In genomic region chr3:20185364-20185732, GRCh38 we compare ENCODE assay signal across 9 cellular contexts. TPM values are rescaled to one million over a fixed set of nuclear protein-coding genes. Genes with fewer than 3 reads are reported as not detected.
DNase-seq lines count a peak whose midpoint lies in the region; ATAC-seq, FAIRE-seq and TF ChIP-seq lines count a peak whose summit lies in the region.
"Had no signal": no experiment of that assay in that cellular context is flagged by ENCODE, and none has a peak within 500 bp of the region (broad histone marks: within the 10 kb centered on the region; RNA-seq: fewer than 3 reads in every experiment).

No MANE protein-coding gene starts in this region.

- H3K27ac ChIP-seq in PC-3 (ENCODE audit: low read length) (peak overlapping the region; percentile 66), pancreas (no peak overlapping the region)

- H3K36me3 ChIP-seq in PC-3 (ENCODE audit: low read depth, low read length) (peaks cover 15% of the 10 kb centered on the region), pancreas (no peaks in the 10 kb centered on the region)

- H3K27ac Mint-ChIP-seq in activated naive CD4-positive, alpha-beta T cell treated with anti-CD3 and anti-CD28 coated beads for 36 hours: no peak overlapping the region
- H3K27ac Mint-ChIP-seq in HFFc6 (no peak overlapping the region), endothelial cell (ENCODE audit: unreplicated experiment) (no peak overlapping the region)

- BruUV-seq in PC-3 (replicated peaks; lab: Mats Ljungman, UMichigan): no TSS peak

- peak; percentile 47 for DNase-seq in activated naive CD4-positive, alpha-beta T cell treated with anti-CD3 and anti-CD28 coated beads for 36 hours
- DNase-seq in activated naive CD4-positive, alpha-beta T cell (lab: John Stamatoyannopoulos, UW): no peak
- DNase-seq in HFFc6 (peak; percentile 10), PC-3 (peak; percentile 30), endothelial cell (ENCODE audit: low spot score) (peak; percentile 12), pancreas (no peak), 8988T (no peak)

- peaks cover 12% of the 10 kb centered on the region for H3K36me3 Mint-ChIP-seq in activated naive CD4-positive, alpha-beta T cell treated with anti-CD3 and anti-CD28 coated beads for 36 hours (ENCODE audit: low read depth)
- no peaks in the 10 kb centered on the region for H3K36me3 Mint-ChIP-seq in HFFc6 (ENCODE audit: low read depth)
- H3K36me3 Mint-ChIP-seq in endothelial cell (ENCODE audit: low read depth, unreplicated experiment): no peaks in the 10 kb centered on the region

- no peaks in the 10 kb centered on the region for H3K9me3 ChIP-seq in PC-3 (ENCODE audit: low read length)
- no peaks in the 10 kb centered on the region for H3K9me3 ChIP-seq in pancreas

- H3K9me3 Mint-ChIP-seq in activated naive CD4-positive, alpha-beta T cell treated with anti-CD3 and anti-CD28 coated beads for 36 hours: no peaks in the 10 kb centered on the region
- no peaks in the 10 kb centered on the region for H3K9me3 Mint-ChIP-seq in HFFc6
- no peaks in the 10 kb centered on the region for H3K9me3 Mint-ChIP-seq in endothelial cell (ENCODE audit: unreplicated experiment)

- H3K9ac ChIP-seq in PC-3 (ENCODE audit: low read length): peak overlapping the region; percentile 76

- H3K27me3 ChIP-seq in PC-3 (ENCODE audit: low read length): no peaks in the 10 kb centered on the region
- no peaks in the 10 kb centered on the region for H3K27me3 ChIP-seq in pancreas

- 11 to 13% methylated on average over 13 of the region's 13 CpGs for WGBS in pancreas, 2 donors

- H3F3A ChIP-seq in PC-3 (ENCODE audit: low read length, unreplicated experiment): no peaks in the 10 kb centered on the region

- ATAC-seq in PC-3: peak; percentile 35
- ATAC-seq in pancreas: no peak
- ATAC-seq in activated CD4-positive, CD25-positive, alpha-beta regulatory T cell treated with anti-CD3 and anti-CD28 coated beads, Interleukin-2, amount 50 U/mL, for 24 hours: no peak

- H3K79me2 ChIP-seq in PC-3 (ENCODE audit: low read length): peaks cover 34% of the 10 kb centered on the region

- intact Hi-C loops in activated naive CD4-positive, alpha-beta T cell treated with anti-CD3 and anti-CD28 coated beads for 36 hours (cut with micrococcal nuclease): no loop called here
- intact Hi-C loops in PC-3 (cut with micrococcal nuclease): no loop called here
- intact Hi-C loops in pancreas (cut with DNase I): loop anchor here in 1 of 3 donors (10.0 kb wide), 1 partner anchor 151 kb away; no protein-coding TSS in a partner anchor

- no peak overlapping the region for H3K4me3 Mint-ChIP-seq in activated naive CD4-positive, alpha-beta T cell treated with anti-CD3 and anti-CD28 coated beads for 36 hours
- H3K4me3 Mint-ChIP-seq in HFFc6 (no peak overlapping the region), endothelial cell (ENCODE audit: unreplicated experiment) (no peak overlapping the region)

- no peaks in the 10 kb centered on the region for H3K27me3 Mint-ChIP-seq in activated naive CD4-positive, alpha-beta T cell treated with anti-CD3 and anti-CD28 coated beads for 36 hours (ENCODE audit: low read depth)
- H3K27me3 Mint-ChIP-seq in HFFc6 (ENCODE audit: insufficient read depth): no peaks in the 10 kb centered on the region
- no peaks in the 10 kb centered on the region for H3K27me3 Mint-ChIP-seq in endothelial cell (ENCODE audit: unreplicated experiment)

- H3K4me2 ChIP-seq in PC-3 (ENCODE audit: low read length): peak overlapping the region; percentile 93

- H4K20me1 ChIP-seq in PC-3 (ENCODE audit: low read length): no peaks in the 10 kb centered on the region

- no peaks in the 10 kb centered on the region for H3K9me2 ChIP-seq in PC-3 (replicated peaks; ENCODE audit: low read length)

- H2AFZ ChIP-seq in PC-3 (ENCODE audit: low read length): peak overlapping the region; percentile 90

- POLR2A ChIA-PET in PC-3 (lab: Charles Lee; ENCODE audit: unreplicated experiment): no interaction called here

- no peak for TF ChIP-seq CTCF in HFFc6 (IDR thresholded peaks at IDR 0.05)
- TF ChIP-seq CTCF in PC-3 (conservative IDR thresholded peaks at IDR 0.05; ENCODE audit: low read depth, low read length): no peak
- no peak for TF ChIP-seq CTCF in endothelial cell (IDR thresholded peaks at IDR 0.05; ENCODE audit: unreplicated experiment)
- no peak for TF ChIP-seq CTCF in pancreas (IDR thresholded peaks at IDR 0.05)

- CTCF ChIA-PET in activated naive CD4-positive, alpha-beta T cell treated with anti-CD3 and anti-CD28 coated beads for 36 hours (lab: Charles Lee): interaction anchor here (0.8 to 1.0 kb wide), 2 partner anchors 81 to 319 kb away, joined by 3 read pairs; no protein-coding TSS in a partner anchor
- CTCF ChIA-PET in PC-3 (lab: Charles Lee): no interaction called here

- H3K4me3 ChIP-seq in PC-3 (ENCODE audit: low read length) (peak overlapping the region; percentile 89), pancreas (peak overlapping the region; percentile 39 to 78 (median 54))

- no peak for FAIRE-seq in pancreas (lab: Jason Lieb, UNC)
- FAIRE-seq: islet of Langerhans had no signal

- H3K4me1 ChIP-seq in PC-3 (ENCODE audit: insufficient read depth, low read length): peaks cover 16% of the 10 kb centered on the region
- peaks cover 5 to 17% (median 5%) of the 10 kb centered on the region in 3 donors for H3K4me1 ChIP-seq in pancreas

- peaks cover 2% of the 10 kb centered on the region for H3K4me1 Mint-ChIP-seq in activated naive CD4-positive, alpha-beta T cell treated with anti-CD3 and anti-CD28 coated beads for 36 hours (ENCODE audit: low read depth)
- no peaks in the 10 kb centered on the region for H3K4me1 Mint-ChIP-seq in HFFc6 (ENCODE audit: low read depth)
- H3K4me1 Mint-ChIP-seq in endothelial cell (ENCODE audit: unreplicated experiment): peaks cover 3% of the 10 kb centered on the region

RNA-seq across cellular contexts. Expression of gene SGO1, which starts 0.7 kb away (rescaled TPM):
- 10 to 100 TPM; 36.2 to 37.5 TPM for total RNA-seq in activated naive CD4-positive, alpha-beta T cell treated with anti-CD3 and anti-CD28 coated beads for 36 hours
- 10 to 100 TPM in 5 of 6 experiments, 1 to 10 TPM in 1; 5.6 to 14.3 (median 12.0) TPM for total RNA-seq in HFFc6 (2021; fragmentation: NEBNext Ultra II Directional; extraction: Animal tissue kit (Norgen Biotek cat#: 25700))
- total RNA-seq in PC-3 (2014; rRNA removed) (12.6 and 13.6 TPM in 2 replicates), endothelial cell (ENCODE audit: unreplicated experiment) (8.1 TPM), pancreas (under 1 TPM in 4 of 6 donors, not detected in 2; 0.14 to 0.69 (median 0.29) TPM)
- polyA plus RNA-seq in pancreas: under 1 TPM; 0.09 to 0.11 TPM

Comparison
In these comparisons a context has a peak if more than half of its experiments do, and no peak if none do; other contexts are left out.
1. DNase-seq: peak in activated naive CD4-positive, alpha-beta T cell treated with anti-CD3 and anti-CD28 coated beads for 36 hours (single experiment), HFFc6 (single experiment), PC-3 (single experiment) and endothelial cell (single experiment); none in activated naive CD4-positive, alpha-beta T cell (0 of 4), pancreas (0 of 6) and 8988T (single experiment).